Comparison of ENCODE assay signal across 11 cellular contexts in the genomic region with DNA sequence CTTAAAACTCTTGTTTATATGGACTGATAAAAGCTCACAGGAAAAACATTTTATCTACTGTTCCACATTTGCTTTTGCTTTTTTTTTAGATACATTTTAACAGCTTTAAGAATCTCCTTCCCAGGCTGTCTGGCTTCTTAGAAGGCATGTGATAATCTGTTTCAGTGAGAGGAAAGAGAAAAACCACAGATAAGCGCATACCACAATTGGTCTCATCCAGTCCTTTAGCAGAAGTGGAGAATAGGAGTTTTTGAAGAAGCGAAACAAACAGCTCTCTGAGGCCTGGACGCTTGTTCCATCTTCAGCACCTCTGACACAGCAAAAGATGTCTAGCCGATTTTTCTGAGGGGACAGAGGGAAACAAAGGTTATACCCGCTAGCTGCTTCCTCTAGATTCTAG. TPM values are rescaled to one million over a fixed set of nuclear protein-coding genes. Genes with fewer than 3 reads are reported as not detected.
DNase-seq lines count a peak whose midpoint lies in the region; ATAC-seq and TF ChIP-seq lines count a peak whose summit lies in the region.
"Had no signal": no experiment of that assay in that cellular context is flagged by ENCODE, and none has a peak within 500 bp of the region (broad histone marks: within the 10 kb centered on the region; RNA-seq: fewer than 3 reads in every experiment).

No MANE protein-coding gene starts in this region.

- H3K9me3 ChIP-seq in BLaER1 treated with 17β-estradiol and CSF1 and Interleukin-3, amounts not matched to agents 10 nM and 100 nM (replicated peaks in 1 of 11): no peaks in the 10 kb centered on the region
- no peaks in the 10 kb centered on the region for H3K9me3 ChIP-seq in SJCRH30 (replicated peaks)
- H3K9me3 ChIP-seq: body of pancreas, neutrophil had no signal

- no peak for TF ChIP-seq POLR2A in erythroblast (IDR thresholded peaks at IDR 0.05; ENCODE audit: low read length)

- peaks cover 0 to 71% (median 0%) of the 10 kb centered on the region in 11 experiments; a peak in 5 of 22 replicates for H3K27me3 ChIP-seq in BLaER1 treated with 17β-estradiol and CSF1 and Interleukin-3, amounts not matched to agents 10 nM and 100 nM
- H3K27me3 ChIP-seq in SJCRH30: no peaks in the 10 kb centered on the region
- H3K27me3 ChIP-seq: body of pancreas, neutrophil had no signal

- DNase-seq in MV-4-11 (lab: John Stamatoyannopoulos, UW) (peak; percentile 96), erythroblast (lab: John Stamatoyannopoulos, UW) (peak; percentile 50 to 75), NCI-H1694 treated with DMSO at 0.1 percent for 48 hours (lab: John Stamatoyannopoulos, UW) (no peak), NAMALWA (ENCODE audit: low spot score) (no peak), SJCRH30 (no peak)
- DNase-seq: NCI-H146 had no signal

- H3K9ac ChIP-seq in BLaER1 treated with 17β-estradiol and CSF1 and Interleukin-3, amounts not matched to agents 10 nM and 100 nM: peak overlapping the region; percentile 33 to 65 (median 47); a peak in 14 of 22 replicates

- H4K20me1 ChIP-seq in BLaER1 treated with 17β-estradiol and CSF1 and Interleukin-3, amounts not matched to agents 10 nM and 100 nM: peaks cover 0 to 99% (median 18%) of the 10 kb centered on the region in 11 experiments; a peak in 15 of 22 replicates

- peaks cover 85 to 97% (median 94%) of the 10 kb centered on the region in 11 experiments for H3K36me3 ChIP-seq in BLaER1 treated with 17β-estradiol and CSF1 and Interleukin-3, amounts not matched to agents 10 nM and 100 nM
- H3K36me3 ChIP-seq in SJCRH30: no peaks in the 10 kb centered on the region

- H3K4me3 ChIP-seq in BLaER1 treated with 17β-estradiol and CSF1 and Interleukin-3, amounts not matched to agents 10 nM and 100 nM: peak overlapping the region in 1 of 10 experiments; percentile 30; a peak in 1 of 20 replicates
- H3K4me3 ChIP-seq in SJCRH30: no peak overlapping the region
- H3K4me3 ChIP-seq: body of pancreas had no signal

- peaks cover 39 to 45% (median 42%) of the 10 kb centered on the region in 10 experiments for H3K4me1 ChIP-seq in BLaER1 treated with 17β-estradiol and CSF1 and Interleukin-3, amounts not matched to agents 10 nM and 100 nM
- no peaks in the 10 kb centered on the region for H3K4me1 ChIP-seq in SJCRH30
- H3K4me1 ChIP-seq: body of pancreas had no signal

- ATAC-seq in GM21360 (IDR thresholded peaks at IDR 0.05; ENCODE audit: unreplicated experiment) (peak; percentile 58), GM19035 (IDR thresholded peaks at IDR 0.05; ENCODE audit: unreplicated experiment) (no peak)
- ATAC-seq: body of pancreas had no signal

- peak overlapping the region; percentile 73 to 95 (median 82) for H3K4me2 ChIP-seq in BLaER1 treated with 17β-estradiol and CSF1 and Interleukin-3, amounts not matched to agents 10 nM and 100 nM

- H3K27ac ChIP-seq in BLaER1 treated with 17β-estradiol and CSF1 and Interleukin-3, amounts not matched to agents 10 nM and 100 nM: peak overlapping the region; percentile 4 to 80 (median 60); a peak in 19 of 22 replicates
- no peak overlapping the region for H3K27ac ChIP-seq in SJCRH30
- H3K27ac ChIP-seq: neutrophil had no signal

RNA-seq across cellular contexts. Expression of a gene that starts 37.6 kb away (rescaled TPM):
- 18.6 and 18.8 TPM in 2 replicates for total RNA-seq in SJCRH30 (2014; rRNA removed; shearing (Covaris generic))

RNA-seq across cellular contexts. Expression of a gene that starts 45.4 kb away (rescaled TPM):
- 21.3 and 22.4 TPM in 2 replicates for total RNA-seq in SJCRH30 (2014; rRNA removed; shearing (Covaris generic))

Comparison
In these comparisons a context has a peak if more than half of its experiments do, and no peak if none do; other contexts are left out.
1. DNase-seq: peak in MV-4-11 (single experiment) and erythroblast (2 of 2); none in NCI-H1694 treated with DMSO at 0.1 percent for 48 hours (single experiment), NAMALWA (single experiment) and SJCRH30 (0 of 2).